In genomic region chr12:88638956-88639355, GRCh38 we compare ENCODE assay signal across 14 cellular contexts. TPM values are rescaled to one million over a fixed set of nuclear protein-coding genes. Genes with fewer than 3 reads are reported as not detected.
DNase-seq lines count a peak whose midpoint lies in the region; ATAC-seq and TF ChIP-seq lines count a peak whose summit lies in the region.
"Had no signal": no experiment of that assay in that cellular context is flagged by ENCODE, and none has a peak within 500 bp of the region (broad histone marks: within the 10 kb centered on the region; RNA-seq: fewer than 3 reads in every experiment).

No MANE protein-coding gene starts in this region.

- TF ChIP-seq CTCF in astrocyte of the spinal cord (IDR thresholded peaks at IDR 0.05; ENCODE audit: low read depth, low read length), result no peak
- no peak for TF ChIP-seq CTCF in left lung (IDR thresholded peaks at IDR 0.05)
- no peak for TF ChIP-seq CTCF in spleen (IDR thresholded peaks at IDR 0.05 in 8 of 11, conservative IDR thresholded peaks at IDR 0.05 in 3 of 11)

- H3K27ac ChIP-seq in left lung, result peak overlapping the region; percentile 33 to 62
- H3K27ac ChIP-seq in spleen, result peak overlapping the region; percentile 41 to 72 (median 63)

- H3K27me3 ChIP-seq in left lung (no peaks in the 10 kb centered on the region), spleen (replicated peaks in 1 of 7) (no peaks in the 10 kb centered on the region)
- H3K27me3 ChIP-seq: tibial nerve had no signal

- H3K36me3 Mint-ChIP-seq in stimulated activated effector memory CD8-positive, alpha-beta T cell treated with anti-CD3 and anti-CD28 coated beads, Interleukin-12 subunit alpha, Interleukin-12 subunit beta, amount 100 ng/mL, for 72 hours, result no peaks in the 10 kb centered on the region
- H3K36me3 Mint-ChIP-seq: brain had no signal

- H3K4me3 ChIP-seq in astrocyte of the spinal cord (ENCODE audit: low read depth, low read length) (no peak overlapping the region), left lung (no peak overlapping the region), spleen (no peak overlapping the region)

- TF ChIP-seq POLR2A in spleen (IDR thresholded peaks at IDR 0.05), result no peak

- no peak overlapping the region for H3K4me3 Mint-ChIP-seq in stimulated activated effector memory CD8-positive, alpha-beta T cell treated with anti-CD3 and anti-CD28 coated beads, Interleukin-12 subunit alpha, Interleukin-12 subunit beta, amount 100 ng/mL, for 72 hours

- H3K9me3 ChIP-seq in left lung, result no peaks in the 10 kb centered on the region
- H3K9me3 ChIP-seq in spleen, result no peaks in the 10 kb centered on the region
- H3K9me3 ChIP-seq: tibial nerve had no signal

- H3K4me1 ChIP-seq in left lung (peaks cover 0 to 13% of the 10 kb centered on the region in 2 donors), spleen (peaks cover 0 to 18% (median 3%) of the 10 kb centered on the region in 6 donors)

- no peak overlapping the region for H3K27ac Mint-ChIP-seq in stimulated activated effector memory CD8-positive, alpha-beta T cell treated with anti-CD3 and anti-CD28 coated beads, Interleukin-12 subunit alpha, Interleukin-12 subunit beta, amount 100 ng/mL, for 72 hours

- intact Hi-C loops in left lung (cut with DNase I) (no loop called here), spleen (cut with DNase I; ENCODE audit: low total_unique reads) (no loop called here)

- H3K9me3 Mint-ChIP-seq in stimulated activated effector memory CD8-positive, alpha-beta T cell treated with anti-CD3 and anti-CD28 coated beads, Interleukin-12 subunit alpha, Interleukin-12 subunit beta, amount 100 ng/mL, for 72 hours, result no peaks in the 10 kb centered on the region
- H3K9me3 Mint-ChIP-seq: brain had no signal

- H3K36me3 ChIP-seq in left lung, result no peaks in the 10 kb centered on the region
- H3K36me3 ChIP-seq in spleen, result no peaks in the 10 kb centered on the region
- H3K36me3 ChIP-seq: tibial nerve had no signal

- in situ Hi-C loops in astrocyte of the spinal cord (cut with HindIII; ENCODE audit: low sequenced_read_pairs), result no loop called here

- WGBS in spleen, 5 donors, result 5 to 11% (median 9%) methylated on average over 3 of the region's 3 CpGs

- peak; percentile 77 for DNase-seq in HCEC 1CT
- DNase-seq in astrocyte of the spinal cord (ENCODE audit: low read depth, low spot score), result peak; percentile 11
- DNase-seq in left lung, result no peak
- DNase-seq in spleen, result no peak
- DNase-seq in ureter (ENCODE audit: low spot score), result no peak
- DNase-seq in NCI-H1092 (lab: John Stamatoyannopoulos, UW), result no peak
- no peak for DNase-seq in stimulated activated effector memory CD8-positive, alpha-beta T cell treated with anti-CD3 and anti-CD28 coated beads, Interleukin-12 subunit alpha, Interleukin-12 subunit beta, amount 100 ng/mL, for 72 hours (ENCODE audit: low spot score in 2 of 2)
- DNase-seq: DND-41; NCI-H526; stimulated activated CD4-positive, alpha-beta T cell treated with anti-CD3 and anti-CD28 coated beads, Interleukin-1b, Interleukin-23, amount 100 ng/mL, for 48 hours had no signal

- ATAC-seq in left lung (peak; percentile 68), GM21619 (IDR thresholded peaks at IDR 0.05; ENCODE audit: unreplicated experiment) (no peak)
- no peak for ATAC-seq in stimulated activated effector memory CD8-positive, alpha-beta T cell treated with anti-CD3 and anti-CD28 coated beads, Interleukin-12 subunit alpha, Interleukin-12 subunit beta, amount 100 ng/mL, for 72 hours

- H3K4me1 Mint-ChIP-seq in stimulated activated effector memory CD8-positive, alpha-beta T cell treated with anti-CD3 and anti-CD28 coated beads, Interleukin-12 subunit alpha, Interleukin-12 subunit beta, amount 100 ng/mL, for 72 hours, result no peaks in the 10 kb centered on the region

RNA-seq across cellular contexts. Expression of gene KITLG, which starts 58.7 kb away (rescaled TPM):
- total RNA-seq in left lung, result 10 to 100 TPM; 52.6 to 69.1 TPM
- total RNA-seq in spleen, result 1 to 10 TPM; 2.6 to 8.2 (median 4.9) TPM
- 1 to 10 TPM in 2 of 3 donors, under 1 TPM in 1; 0.74 to 2.1 (median 1.1) TPM for polyA plus RNA-seq in spleen
- total RNA-seq in ureter, result 17.2 TPM
- total RNA-seq: T-helper 1 cell treated with Interleukin-12 subunit alpha and Interleukin-12 subunit beta and Interleukin-4 antibody, amounts not matched to agents 30 ng/mL and 1 ng/mL, for 36 hours had no signal

Comparison
In these comparisons a context has a peak if more than half of its experiments do, and no peak if none do; other contexts are left out.
1. DNase-seq: peak in HCEC 1CT (single experiment) and astrocyte of the spinal cord (single experiment); none in left lung (0 of 2), spleen (single experiment), ureter (single experiment), NCI-H1092 (single experiment) and stimulated activated effector memory CD8-positive, alpha-beta T cell treated with anti-CD3 and anti-CD28 coated beads, Interleukin-12 subunit alpha, Interleukin-12 subunit beta, amount 100 ng/mL, for 72 hours (0 of 2).